Comparison of ENCODE assay signal across 14 cellular contexts in genomic region chrY:9278842-9279241, GRCh38. TPM values are rescaled to one million over a fixed set of nuclear protein-coding genes. Genes with fewer than 3 reads are reported as not detected.
DNase-seq lines count a peak whose midpoint lies in the region; ATAC-seq, FAIRE-seq and TF ChIP-seq lines count a peak whose summit lies in the region.
"Not testable (repeated sequence)": the region's sequence is repeated elsewhere in the genome, so short reads cannot be mapped to it uniquely, and the experiment has no call there.
"Had no signal": no experiment of that assay in that cellular context is flagged by ENCODE, and none has a peak within 500 bp of the region (broad histone marks: within the 10 kb centered on the region; RNA-seq: fewer than 3 reads in every experiment).

No MANE protein-coding gene starts in this region.

- TF ChIP-seq RAD21 in H1 (IDR thresholded peaks at IDR 0.05 in 1 of 2, conservative IDR thresholded peaks at IDR 0.05 in 1 of 2; ENCODE audit: low read depth in 2 of 2, low read length in 2 of 2): not testable (repeated sequence)

- H2BK120ac ChIP-seq in H1 (replicated peaks; ENCODE audit: low read depth, low read length): not testable (repeated sequence)

- H3K18ac ChIP-seq in H1 (ENCODE audit: extremely low read depth, low read length): not testable (repeated sequence)

- not testable (repeated sequence) for H3K4ac ChIP-seq in H1 (replicated peaks; ENCODE audit: insufficient read length, low read depth, low read length)

- H3K27ac ChIP-seq in RWPE2 (ENCODE audit: poor library complexity, severe bottlenecking): peak overlapping the region; percentile 76
- not testable (repeated sequence) for H3K27ac ChIP-seq in H1 (ENCODE audit: low read depth, low read length)

- not testable (repeated sequence) for H3K14ac ChIP-seq in H1 (ENCODE audit: insufficient read length)

- H3K56ac ChIP-seq in H1 (replicated peaks; ENCODE audit: insufficient read length, low read depth, low read length): not testable (repeated sequence)

- H3K4me2 ChIP-seq in H1 (ENCODE audit: insufficient read depth in 1 of 2, low read depth in 2 of 2, low read length in 2 of 2): not testable (repeated sequence)

- peak; percentile 82 for ATAC-seq in RWPE2 (ENCODE audit: low read depth)

- H4K20me1 ChIP-seq in H1 (replicated peaks in 1 of 2; ENCODE audit: control insufficient read depth in 1 of 2, insufficient read depth in 2 of 2, low read length in 2 of 2): not testable (repeated sequence)

- POLR2A ChIA-PET in H1 (lab: Charles Lee; ENCODE audit: partially characterized antibody): not testable (repeated sequence)

- H3K9ac ChIP-seq in H1 (replicated peaks in 1 of 4; ENCODE audit: extremely low read depth in 1 of 4, low read depth in 3 of 4, low read length in 3 of 4): not testable (repeated sequence)

- H2AK5ac ChIP-seq in H1 (ENCODE audit: low read depth, low read length): not testable (repeated sequence)

- not testable (repeated sequence) for H3K9me3 ChIP-seq in RWPE2 (ENCODE audit: severe bottlenecking)
- peaks cover 0 to 17% of the 10 kb centered on the region in 2 experiments; a peak in 1 of 4 replicates for H3K9me3 ChIP-seq in H1 (ENCODE audit: insufficient read depth in 2 of 2, low read depth in 1 of 2, low read length in 1 of 2)

- not testable (repeated sequence) for TF ChIP-seq EP300 in H1 (IDR thresholded peaks at IDR 0.05; ENCODE audit: borderline replicate concordance in 1 of 2, low read depth in 2 of 2, low read length in 2 of 2)

- H3K27me3 ChIP-seq in RWPE2 (ENCODE audit: insufficient read depth, poor library complexity, severe bottlenecking); H1 (replicated peaks in 1 of 4; ENCODE audit: control insufficient read depth in 3 of 4, extremely low read depth in 1 of 4, insufficient read depth in 3 of 4, low read length in 3 of 4): not testable (repeated sequence)

- H4K5ac ChIP-seq in H1 (ENCODE audit: insufficient read length, low read depth, low read length): not testable (repeated sequence)

- H3K4me3 ChIP-seq in AG10803 (ENCODE audit: low read length); RWPE2 (ENCODE audit: severe bottlenecking); H1 (ENCODE audit: extremely low read depth in 1 of 4, insufficient read depth in 2 of 4, low read depth in 3 of 4, low read length in 4 of 4): not testable (repeated sequence)

- not testable (repeated sequence) for H4K91ac ChIP-seq in H1 (replicated peaks; ENCODE audit: insufficient read length, low read length)

- not testable (repeated sequence) for H3K23ac ChIP-seq in H1 (ENCODE audit: insufficient read length)

- FAIRE-seq in H1 (lab: Jason Lieb, UNC): peak; percentile 24

- not testable (repeated sequence) for TF ChIP-seq CTCF in AG10803 (conservative IDR thresholded peaks at IDR 0.05; ENCODE audit: low read length); RWPE2 (IDR thresholded peaks at IDR 0.05; ENCODE audit: poor library complexity, severe bottlenecking); H1 (IDR thresholded peaks at IDR 0.05; ENCODE audit: control extremely low read depth in 1 of 3, insufficient read depth in 1 of 3, low read depth in 1 of 3, low read length in 3 of 3)

- not testable (repeated sequence) for H3K79me1 ChIP-seq in H1 (ENCODE audit: low read depth, low read length)

- H2AFZ ChIP-seq in H1 (ENCODE audit: low read length): not testable (repeated sequence)

- not testable (repeated sequence) for H3K4me1 ChIP-seq in RWPE2 (ENCODE audit: insufficient read depth, poor library complexity, severe bottlenecking); H1 (replicated peaks in 1 of 4; ENCODE audit: control insufficient read depth in 3 of 4, insufficient read depth in 4 of 4, low read length in 3 of 4)

- H2BK15ac ChIP-seq in H1 (ENCODE audit: low read length): not testable (repeated sequence)

- CTCF ChIA-PET in H1 (lab: Charles Lee; ENCODE audit: partially characterized antibody): not testable (repeated sequence)

- DNase-seq in AG10803 (ENCODE audit: low read depth) (peak; percentile 75), HCEC 1CT (peak; percentile 77), M059J (ENCODE audit: low read depth) (peak; percentile 1), fibroblast of gingiva (ENCODE audit: low read depth) (peak; percentile 61), myocyte (ENCODE audit: low read depth) (peak; percentile 38)
- not testable (repeated sequence) for DNase-seq in RWPE2 (ENCODE audit: low spot score); H1 (ENCODE audit: low read depth in 1 of 2, low spot score in 2 of 2)

- not testable (repeated sequence) for H3K23me2 ChIP-seq in H1 (ENCODE audit: low read depth, low read length)

- H3K36me3 ChIP-seq in RWPE2 (ENCODE audit: low read depth); H1 (ENCODE audit: control insufficient read depth in 2 of 4, insufficient read depth in 4 of 4, low read length in 3 of 4): not testable (repeated sequence)

- H2BK12ac ChIP-seq in H1 (ENCODE audit: low read depth, low read length): not testable (repeated sequence)

- H2BK20ac ChIP-seq in H1 (ENCODE audit: low read length): not testable (repeated sequence)

- H4K8ac ChIP-seq in H1 (ENCODE audit: extremely low read depth, insufficient read depth, low read length): not testable (repeated sequence)

- H2BK5ac ChIP-seq in H1 (ENCODE audit: low read depth, low read length): not testable (repeated sequence)

- WGBS in H1 (ENCODE audit: extremely low coverage in 1 of 2, insufficient coverage in 1 of 2, insufficient read length in 1 of 2, insufficient replicate concordance in 2 of 2, low coverage in 1 of 2, low lambda C conversion rate in 2 of 2, missing lambda C conversion rate in 1 of 2), 2 experiments: 73% methylated on average over 4 of the region's 7 CpGs; no CpG with 5 or more reads in 1 of the 2 experiments

- not testable (repeated sequence) for H3K79me2 ChIP-seq in H1 (ENCODE audit: control insufficient read depth in 1 of 2, insufficient read depth in 2 of 2, low read length in 2 of 2)

- not testable (repeated sequence) for TF ChIP-seq POLR2A in H1 (IDR thresholded peaks at IDR 0.05; ENCODE audit: control extremely low read depth in 1 of 2, low read depth in 2 of 2, low read length in 2 of 2)

RNA-seq across cellular contexts. Expression of gene TSPY4, which starts 58.4 kb away (rescaled TPM):
- not detected in 2 replicates for total RNA-seq in M059J (2014; rRNA removed; shearing (Covaris generic))
- total RNA-seq in H1 (2021; fragmentation: NEBNext Ultra II Directional; extraction: Animal tissue kit (Norgen Biotek cat#: 25700)): not detected in 2 replicates
- polyA plus RNA-seq in H1 (2011; rRNA removed): not detected in 2 replicates
- not detected for polyA plus RNA-seq in H1 (2011; cell fraction: cytosol; rRNA removed)
- not detected for polyA plus RNA-seq in H1 (2011; cell fraction: nucleus; rRNA removed)
- not detected in 4 replicates for polyA plus RNA-seq in H1 (2012, experiment 1 of 2)
- polyA plus RNA-seq in H1 (2012, experiment 2 of 2): not detected
- polyA plus RNA-seq in H1 (2013, experiment 1 of 2): not detected
- polyA plus RNA-seq in H1 (2013, experiment 2 of 2): not detected
- polyA minus RNA-seq in H1 (2011; rRNA and poly(A)+ RNA removed): not detected in 2 replicates
- not detected for polyA minus RNA-seq in H1 (2011; cell fraction: cytosol; rRNA and poly(A)+ RNA removed)
- not detected for polyA minus RNA-seq in H1 (2011; cell fraction: nucleus; rRNA and poly(A)+ RNA removed)
- total RNA-seq in myocyte: not detected in 2 replicates
- polyA plus RNA-seq in myocyte (2012): not detected
- total RNA-seq: Calu3; CD4-positive, alpha-beta memory T cell; G401; GM12878; HT-29 had no signal
- polyA plus RNA-seq: A549; CD14-positive monocyte; CD4-positive, alpha-beta memory T cell; GM12878 had no signal
